ENCODE assay signal across 9 cellular contexts in the genomic region with DNA sequence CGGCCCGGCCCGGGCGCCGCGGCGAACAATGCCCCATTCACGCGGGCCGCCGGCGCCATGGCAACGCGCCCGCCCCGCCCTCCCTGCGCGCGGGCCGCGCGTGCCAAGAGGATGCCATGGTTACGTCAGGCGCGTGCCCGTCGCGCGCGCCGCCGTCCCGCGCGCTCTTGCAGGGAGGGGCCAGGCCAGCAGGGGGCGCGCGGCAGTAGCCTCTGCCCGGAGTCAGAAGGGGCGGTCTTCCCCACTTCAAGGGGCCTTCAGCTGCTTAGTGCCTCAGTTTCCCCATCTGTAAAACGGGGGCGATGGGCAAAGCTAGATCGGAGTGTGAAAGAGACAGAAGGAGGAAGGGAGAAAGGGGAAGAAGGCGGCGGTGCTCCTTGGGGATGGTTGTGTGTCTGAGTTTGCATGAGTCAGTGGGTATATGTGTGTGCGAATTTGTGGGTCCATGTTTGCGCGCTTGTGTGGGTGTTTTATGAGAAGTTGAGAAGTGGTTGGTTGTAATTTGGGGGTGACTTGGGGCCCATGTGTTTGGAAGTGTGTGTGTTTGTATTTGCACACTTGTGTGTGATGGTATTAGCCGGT. TPM values are rescaled to one million over a fixed set of nuclear protein-coding genes. Genes with fewer than 3 reads are reported as not detected.
DNase-seq lines count a peak whose midpoint lies in the region; ATAC-seq and TF ChIP-seq lines count a peak whose summit lies in the region.
"Had no signal": no experiment of that assay in that cellular context is flagged by ENCODE, and none has a peak within 500 bp of the region (broad histone marks: within the 10 kb centered on the region; RNA-seq: fewer than 3 reads in every experiment).

No MANE protein-coding gene starts in this region.

- no peak overlapping the region for H3K27ac Mint-ChIP-seq in CD8-positive, alpha-beta T cell
- no peak overlapping the region for H3K27ac Mint-ChIP-seq in activated CD8-positive, alpha-beta memory T cell treated with anti-CD3 and anti-CD28 coated beads, Interleukin-2, amount 10 ng/mL, durations not matched to agents 7 days and 5 days
- H3K27ac Mint-ChIP-seq: T-helper 1 cell treated with Interleukin-12 subunit alpha and Interleukin-12 subunit beta and Interleukin-4 antibody, amounts not matched to agents 30 μg/mL and 1 μg/mL, for 36 hours had no signal

- H3K27me3 ChIP-seq in CD8-positive, alpha-beta T cell (ENCODE audit: insufficient read depth, low read length): peaks cover 3% of the 10 kb centered on the region

- H3K4me1 ChIP-seq in CD8-positive, alpha-beta T cell (ENCODE audit: insufficient read depth, low read length): peaks cover 15% of the 10 kb centered on the region
- peaks cover 16% of the 10 kb centered on the region for H3K4me1 ChIP-seq in mucosa of descending colon (ENCODE audit: low read depth)

- H3K36me3 ChIP-seq in CD8-positive, alpha-beta T cell (ENCODE audit: insufficient read depth, low read length): no peaks in the 10 kb centered on the region
- H3K36me3 ChIP-seq in mucosa of descending colon (ENCODE audit: low read depth): no peaks in the 10 kb centered on the region

- CTCF ChIA-PET in CD8-positive, alpha-beta T cell (lab: Charles Lee): interaction anchor here (1.0 to 11.2 kb wide), 6 partner anchors 13 to 110 kb away, joined by 3 to 201 read pairs (median 4); no protein-coding TSS in a partner anchor
- CTCF ChIA-PET in activated CD8-positive, alpha-beta memory T cell treated with anti-CD3 and anti-CD28 coated beads, Interleukin-2, amount 10 ng/mL, durations not matched to agents 7 days and 5 days (lab: Charles Lee): interaction anchor here (0.7 to 13.9 kb wide), 4 partner anchors 50 to 121 kb away, joined by 5 to 204 read pairs (median 92); no protein-coding TSS in a partner anchor

- peak overlapping the region; percentile 20 for H3K27ac ChIP-seq in CD8-positive, alpha-beta T cell (ENCODE audit: low read depth, low read length)

- H3K27me3 Mint-ChIP-seq in CD8-positive, alpha-beta T cell (ENCODE audit: low read depth): peaks cover 3% of the 10 kb centered on the region
- H3K27me3 Mint-ChIP-seq in activated CD8-positive, alpha-beta memory T cell treated with anti-CD3 and anti-CD28 coated beads, Interleukin-2, amount 10 ng/mL, durations not matched to agents 7 days and 5 days: peaks cover 7% of the 10 kb centered on the region

- ATAC-seq in CD8-positive, alpha-beta T cell: peak; percentile 77
- peak; percentile 62 for ATAC-seq in HG02642 (IDR thresholded peaks at IDR 0.05; ENCODE audit: poor library complexity, unreplicated experiment)
- peak; percentile 77 for ATAC-seq in activated CD8-positive, alpha-beta memory T cell treated with anti-CD3 and anti-CD28 coated beads, Interleukin-2, amount 10 ng/mL, durations not matched to agents 7 days and 5 days
- peak; percentile 84 for ATAC-seq in mucosa of descending colon
- no peak for ATAC-seq in GM19463 (IDR thresholded peaks at IDR 0.05; ENCODE audit: unreplicated experiment)

- no peaks in the 10 kb centered on the region for H3K36me3 Mint-ChIP-seq in CD8-positive, alpha-beta T cell
- no peaks in the 10 kb centered on the region for H3K36me3 Mint-ChIP-seq in activated CD8-positive, alpha-beta memory T cell treated with anti-CD3 and anti-CD28 coated beads, Interleukin-2, amount 10 ng/mL, durations not matched to agents 7 days and 5 days

- no peak overlapping the region for H3K4me3 ChIP-seq in CD8-positive, alpha-beta T cell (ENCODE audit: low read depth, low read length)
- H3K4me3 ChIP-seq in mucosa of descending colon: no peak overlapping the region

- intact Hi-C loops in CD8-positive, alpha-beta T cell (cut with DNase I, micrococcal nuclease): loop anchor here (1.0 kb wide), 4 partner anchors 30 to 110 kb away; no protein-coding TSS in a partner anchor
- intact Hi-C loops in mucosa of descending colon (cut with DNase I, micrococcal nuclease): loop anchor here (5.0 to 10.0 kb wide), 2 partner anchors 109 to 111 kb away; no protein-coding TSS in a partner anchor

- H3K9me3 Mint-ChIP-seq in CD8-positive, alpha-beta T cell: no peaks in the 10 kb centered on the region
- H3K9me3 Mint-ChIP-seq in activated CD8-positive, alpha-beta memory T cell treated with anti-CD3 and anti-CD28 coated beads, Interleukin-2, amount 10 ng/mL, durations not matched to agents 7 days and 5 days (ENCODE audit: low read depth): no peaks in the 10 kb centered on the region
- H3K9me3 Mint-ChIP-seq: T-helper 1 cell treated with Interleukin-12 subunit alpha and Interleukin-12 subunit beta and Interleukin-4 antibody, amounts not matched to agents 30 μg/mL and 1 μg/mL, for 36 hours had no signal

- DNase-seq in CD8-positive, alpha-beta T cell: peak; percentile 64 to 89 (median 79)
- DNase-seq in NOMO-1 treated with DMSO at 0.1 percent for 48 hours (lab: John Stamatoyannopoulos, UW; ENCODE audit: unreplicated experiment) (peak; percentile 64), epidermal melanocyte (ENCODE audit: insufficient read length, low spot score) (peak; percentile 83), mucosa of descending colon (peak; percentile 83 to 91 (median 90))
- peak; percentile 77 for DNase-seq in activated CD8-positive, alpha-beta memory T cell treated with anti-CD3 and anti-CD28 coated beads, Interleukin-2, amount 10 ng/mL, durations not matched to agents 7 days and 5 days
- peak; percentile 68 to 75 for DNase-seq in stimulated activated CD8-positive, alpha-beta memory T cell treated with anti-CD3 and anti-CD28 coated beads, Interleukin-2, amount 100 ng/mL, for 48 hours (ENCODE audit: low read depth in 2 of 2)

- no peak overlapping the region for H3K4me3 Mint-ChIP-seq in CD8-positive, alpha-beta T cell
- H3K4me3 Mint-ChIP-seq in activated CD8-positive, alpha-beta memory T cell treated with anti-CD3 and anti-CD28 coated beads, Interleukin-2, amount 10 ng/mL, durations not matched to agents 7 days and 5 days: no peak overlapping the region
- H3K4me3 Mint-ChIP-seq: T-helper 1 cell treated with Interleukin-12 subunit alpha and Interleukin-12 subunit beta and Interleukin-4 antibody, amounts not matched to agents 30 μg/mL and 1 μg/mL, for 36 hours had no signal

- POLR2A ChIA-PET in CD8-positive, alpha-beta T cell (lab: Charles Lee): interaction anchor here (1.5 kb wide), 1 partner anchor 18 kb away, joined by 4 read pairs; no protein-coding TSS in a partner anchor

- TF ChIP-seq CTCF in CD8-positive, alpha-beta T cell (IDR thresholded peaks at IDR 0.05): peak; percentile 87
- TF ChIP-seq CTCF in mucosa of descending colon (IDR thresholded peaks at IDR 0.05): peak; percentile 95

- no peaks in the 10 kb centered on the region for H3K9me3 ChIP-seq in CD8-positive, alpha-beta T cell (ENCODE audit: low read length)
- no peaks in the 10 kb centered on the region for H3K9me3 ChIP-seq in mucosa of descending colon

- H3K4me1 Mint-ChIP-seq in CD8-positive, alpha-beta T cell (ENCODE audit: low read depth): peaks cover 8% of the 10 kb centered on the region
- H3K4me1 Mint-ChIP-seq in activated CD8-positive, alpha-beta memory T cell treated with anti-CD3 and anti-CD28 coated beads, Interleukin-2, amount 10 ng/mL, durations not matched to agents 7 days and 5 days: peaks cover 2% of the 10 kb centered on the region

RNA-seq across cellular contexts. Expression of a gene that starts 11.6 kb away (rescaled TPM):
- total RNA-seq in CD8-positive, alpha-beta T cell: 1 to 10 TPM; 2.5 to 5.0 TPM
- total RNA-seq in activated CD8-positive, alpha-beta memory T cell treated with anti-CD3 and anti-CD28 coated beads, Interleukin-2, amount 10 ng/mL, durations not matched to agents 7 days and 5 days: under 1 TPM; 0.21 to 0.32 TPM
- 100 to 1,000 TPM in 1 of 3 donors, 10 to 100 TPM in 2; 59.4 to 238 (median 64.6) TPM for total RNA-seq in mucosa of descending colon

RNA-seq across cellular contexts. Expression of a gene that starts 14.3 kb away (rescaled TPM):
- total RNA-seq in CD8-positive, alpha-beta T cell: not detected
- total RNA-seq in activated CD8-positive, alpha-beta memory T cell treated with anti-CD3 and anti-CD28 coated beads, Interleukin-2, amount 10 ng/mL, durations not matched to agents 7 days and 5 days: under 1 TPM; 0.21 to 0.26 TPM
- total RNA-seq in mucosa of descending colon: 1 to 10 TPM in 1 of 3 donors, under 1 TPM in 1, not detected in 1; 0.34 to 1.1 TPM

RNA-seq across cellular contexts. Expression of a gene that starts 26.6 kb away (rescaled TPM):
- total RNA-seq in CD8-positive, alpha-beta T cell: 10 to 100 TPM; 13.2 to 14.4 TPM
- total RNA-seq in activated CD8-positive, alpha-beta memory T cell treated with anti-CD3 and anti-CD28 coated beads, Interleukin-2, amount 10 ng/mL, durations not matched to agents 7 days and 5 days: 10 to 100 TPM; 23.9 to 24.9 TPM
- 10 to 100 TPM in 2 of 3 donors, 1 to 10 TPM in 1; 10.0 to 16.4 (median 14.1) TPM for total RNA-seq in mucosa of descending colon

RNA-seq across cellular contexts. Expression of a gene that starts 38.0 kb away (rescaled TPM):
- 10 to 100 TPM; 86.3 to 90.8 TPM for total RNA-seq in CD8-positive, alpha-beta T cell
- 100 to 1,000 TPM; 164 to 168 TPM for total RNA-seq in activated CD8-positive, alpha-beta memory T cell treated with anti-CD3 and anti-CD28 coated beads, Interleukin-2, amount 10 ng/mL, durations not matched to agents 7 days and 5 days
- total RNA-seq in mucosa of descending colon: 100 to 1,000 TPM in 1 of 3 donors, 10 to 100 TPM in 2; 76.4 to 117 (median 81.4) TPM

RNA-seq across cellular contexts. Expression of a gene that starts 45.2 kb away (rescaled TPM):
- total RNA-seq in CD8-positive, alpha-beta T cell: 100 to 1,000 TPM; 618 to 650 TPM
- 100 to 1,000 TPM; 745 to 898 TPM for total RNA-seq in activated CD8-positive, alpha-beta memory T cell treated with anti-CD3 and anti-CD28 coated beads, Interleukin-2, amount 10 ng/mL, durations not matched to agents 7 days and 5 days
- 100 to 1,000 TPM; 433 to 945 (median 637) TPM for total RNA-seq in mucosa of descending colon

Comparison
In these comparisons a context has a peak if more than half of its experiments do, and no peak if none do; other contexts are left out.
1. RNA of a gene that starts 11.6 kb away (total RNA-seq): 59.4 to 238 TPM in mucosa of descending colon; 2.5 to 5.0 TPM in CD8-positive, alpha-beta T cell and 0.21 to 0.32 TPM in activated CD8-positive, alpha-beta memory T cell treated with anti-CD3 and anti-CD28 coated beads, Interleukin-2, amount 10 ng/mL, durations not matched to agents 7 days and 5 days; every median in the first group is over 10 times any median in the second.
2. Peak in every context shown above with its lines, with median percentiles within 50 percentile points of each other: DNase-seq.